1 cellular context compared by ENCODE assay signal in genomic region chr20:48377940-48378339, GRCh38.
TF ChIP-seq lines count a peak whose summit lies in the region.

No MANE protein-coding gene starts in this region.

TF ChIP-seq in HepG2, 621 proteins besides CTCF, POLR2A, EP300 and RAD21 (continued from another document and continues in another):
- no peak for TF ChIP-seq ZBTB40 (IDR thresholded peaks at IDR 0.05)
- no peak for TF ChIP-seq ZBTB40 (CRISPR knock-in tag; IDR thresholded peaks at IDR 0.05)
- TF ChIP-seq ELF1 (CRISPR knock-in tag; IDR thresholded peaks at IDR 0.05): no peak
- 0 out of 2 replicates have a peak, but pooled peaks have one; percentile 53 for TF ChIP-seq HOXA3 (CRISPR knock-in tag; IDR thresholded peaks at IDR 0.05)
- TF ChIP-seq KLF6 (CRISPR knock-in tag; IDR thresholded peaks at IDR 0.05): no peak
- no peak for TF ChIP-seq SPEN (CRISPR knock-in tag; IDR thresholded peaks at IDR 0.05; ENCODE audit: low read depth)
- no peak for TF ChIP-seq ZNF652 (CRISPR knock-in tag; IDR thresholded peaks at IDR 0.05; ENCODE audit: borderline replicate concordance, low read depth)
- no peak for TF ChIP-seq ASH2L (IDR thresholded peaks at IDR 0.05; ENCODE audit: insufficient read length, low read depth, low read length)
- no peak for TF ChIP-seq THAP9 (CRISPR knock-in tag; IDR thresholded peaks at IDR 0.05; ENCODE audit: borderline replicate concordance)
- no peak for TF ChIP-seq ZNF282 (IDR thresholded peaks at IDR 0.05; ENCODE audit: partially characterized antibody)
- no peak for TF ChIP-seq ZNF468 (CRISPR knock-in tag; IDR thresholded peaks at IDR 0.05)
- TF ChIP-seq SMAD3 (CRISPR knock-in tag; IDR thresholded peaks at IDR 0.05): peak; percentile 58; the same call in 1 of the 2 replicates
- no peak for TF ChIP-seq ZFP41 (CRISPR knock-in tag; IDR thresholded peaks at IDR 0.05; ENCODE audit: borderline replicate concordance)
- TF ChIP-seq BRCA1 (CRISPR knock-in tag; IDR thresholded peaks at IDR 0.05): no peak
- TF ChIP-seq NR2F1 (CRISPR knock-in tag; IDR thresholded peaks at IDR 0.05): no peak
- TF ChIP-seq MED8 (CRISPR knock-in tag; IDR thresholded peaks at IDR 0.05; ENCODE audit: insufficient replicate concordance): no peak
- no peak for TF ChIP-seq TRIM24 (CRISPR knock-in tag; IDR thresholded peaks at IDR 0.05)
- TF ChIP-seq NCOA2 (CRISPR knock-in tag; IDR thresholded peaks at IDR 0.05): peak; percentile 35; the same call in 1 of the 2 replicates
- TF ChIP-seq ARID3A (IDR thresholded peaks at IDR 0.05; ENCODE audit: low read depth, low read length): peak; percentile 40; the same call in 1 of the 2 replicates
- no peak for TF ChIP-seq NR3C1 (CRISPR knock-in tag; IDR thresholded peaks at IDR 0.05)
- TF ChIP-seq ZFP1 (CRISPR knock-in tag; IDR thresholded peaks at IDR 0.05): no peak
- TF ChIP-seq NONO (IDR thresholded peaks at IDR 0.05): no peak
- peak; percentile 69; the same call in 1 of the 2 replicates for TF ChIP-seq NONO (CRISPR knock-in tag; conservative IDR thresholded peaks at IDR 0.05)
- TF ChIP-seq HMG20B (CRISPR knock-in tag; conservative IDR thresholded peaks at IDR 0.05): peak; percentile 47; the same call in 1 of the 2 replicates
- peak; percentile 52; the same call in 1 of the 2 replicates for TF ChIP-seq ZNF556 (CRISPR knock-in tag; IDR thresholded peaks at IDR 0.05; ENCODE audit: borderline replicate concordance)
- no peak for TF ChIP-seq ZFP37 (CRISPR knock-in tag; IDR thresholded peaks at IDR 0.05; ENCODE audit: borderline replicate concordance)
- 0 out of 2 replicates have a peak, but pooled peaks have one; percentile 16 for TF ChIP-seq ZBTB33 (CRISPR knock-in tag; IDR thresholded peaks at IDR 0.05)
- TF ChIP-seq KDM1A (CRISPR knock-in tag; IDR thresholded peaks at IDR 0.05): peak; percentile 31; the same call in 1 of the 2 replicates
- 0 out of 2 replicates have a peak, but pooled peaks have one; percentile 16 for TF ChIP-seq KMT2A (CRISPR knock-in tag; IDR thresholded peaks at IDR 0.05)
- TF ChIP-seq GATAD2A (CRISPR knock-in tag; IDR thresholded peaks at IDR 0.05): peak; percentile 85
- no peak for TF ChIP-seq JARID2 (CRISPR knock-in tag; IDR thresholded peaks at IDR 0.05; ENCODE audit: insufficient replicate concordance)
- TF ChIP-seq HOXD1 (CRISPR knock-in tag; IDR thresholded peaks at IDR 0.05): no peak
- 0 out of 2 replicates have a peak, but pooled peaks have one; percentile 45 for TF ChIP-seq POGZ (CRISPR knock-in tag; IDR thresholded peaks at IDR 0.05)
- TF ChIP-seq PAF1 (CRISPR knock-in tag; IDR thresholded peaks at IDR 0.05): no peak
- TF ChIP-seq ZBTB46 (CRISPR knock-in tag; IDR thresholded peaks at IDR 0.05; ENCODE audit: borderline replicate concordance): 0 out of 2 replicates have a peak, but pooled peaks have one; percentile 58
- peak; percentile 38; the same call in 1 of the 2 replicates for TF ChIP-seq MIXL1 (CRISPR knock-in tag; IDR thresholded peaks at IDR 0.05)
- TF ChIP-seq RFXANK (CRISPR knock-in tag; IDR thresholded peaks at IDR 0.05): no peak
- no peak for TF ChIP-seq ARNT2 (CRISPR knock-in tag; IDR thresholded peaks at IDR 0.05; ENCODE audit: low read depth)
